8 cellular contexts compared by ENCODE assay signal in genomic region chrX:123764967-123765871, GRCh38. TPM values are rescaled to one million over a fixed set of nuclear protein-coding genes. Genes with fewer than 3 reads are reported as not detected.
DNase-seq lines count a peak whose midpoint lies in the region; ATAC-seq, FAIRE-seq and TF ChIP-seq lines count a peak whose summit lies in the region.

No MANE protein-coding gene starts in this region.

- H3K9me3 ChIP-seq in AG04450 (ENCODE audit: control insufficient read depth, insufficient read depth, low read length): no peaks in the 10 kb centered on the region
- no peaks in the 10 kb centered on the region for H3K9me3 ChIP-seq in WERI-Rb-1 (ENCODE audit: severe bottlenecking)

- H3K4me3 ChIP-seq in AG04450 (ENCODE audit: low read depth, low read length) (peak overlapping the region; percentile 52), WERI-Rb-1 (ENCODE audit: low read depth, low read length) (peak overlapping the region; percentile 41), bronchial epithelial cell (ENCODE audit: low read depth, low read length) (peak overlapping the region; percentile 27)

- H3K36me3 ChIP-seq in WERI-Rb-1 (no peaks in the 10 kb centered on the region), bronchial epithelial cell (ENCODE audit: control insufficient read depth, insufficient read depth, low read length) (no peaks in the 10 kb centered on the region)

- CTCF ChIA-PET in AG04450 (lab: Charles Lee): interaction anchor here (0.6 to 1.7 kb wide), 6 partner anchors 13 to 68 kb away, joined by 3 to 11 read pairs (median 4); partner anchors contain the start of gene THOC2

- POLR2A ChIA-PET in AG04450 (lab: Yijun Ruan, JAX): no interaction called here

- ATAC-seq in GM18909 (IDR thresholded peaks at IDR 0.05; ENCODE audit: poor library complexity, unreplicated experiment): peak; percentile 95
- ATAC-seq in HG03135 (IDR thresholded peaks at IDR 0.05; ENCODE audit: unreplicated experiment): peak; percentile 90

- no peak for TF ChIP-seq CTCF in AG04450 (IDR thresholded peaks at IDR 0.05; ENCODE audit: low read depth, low read length)
- TF ChIP-seq CTCF in WERI-Rb-1 (IDR thresholded peaks at IDR 0.05; ENCODE audit: low read depth, low read length): no peak
- no peak for TF ChIP-seq CTCF in bronchial epithelial cell (IDR thresholded peaks at IDR 0.05; ENCODE audit: insufficient read depth, low read length, severe bottlenecking)

- no peaks in the 10 kb centered on the region for H3K27me3 ChIP-seq in AG04450 (ENCODE audit: control insufficient read depth, insufficient read depth, low read length)
- no peaks in the 10 kb centered on the region for H3K27me3 ChIP-seq in WERI-Rb-1 (ENCODE audit: insufficient read depth, low read depth, severe bottlenecking)
- H3K27me3 ChIP-seq in bronchial epithelial cell (ENCODE audit: control insufficient read depth, insufficient read depth, low read length): no peaks in the 10 kb centered on the region

- no peak for FAIRE-seq in bronchial epithelial cell (lab: Jason Lieb, UNC)

- DNase-seq in AG04450 (ENCODE audit: low read depth, low spot score) (peak; percentile 55), NCI-H2171 treated with DMSO at 0.1 percent for 48 hours (lab: John Stamatoyannopoulos, UW) (peak; percentile 87), WERI-Rb-1 (peak; percentile 91), bronchial epithelial cell (ENCODE audit: low read depth) (peak; percentile 65), inferior parietal cortex (ENCODE audit: extremely low spot score) (peak; percentile 75), smooth muscle cell of the brain vasculature (ENCODE audit: low read depth, low spot score) (peak; percentile 36)

- H3K27ac ChIP-seq in AG04450 (ENCODE audit: low read depth, low read length) (no peak overlapping the region), WERI-Rb-1 (peak overlapping the region; percentile 69)

RNA-seq across cellular contexts. Expression of gene THOC2, which starts 32.4 kb away (rescaled TPM):
- 55.4 and 91.2 TPM in 2 replicates for polyA plus RNA-seq in AG04450 (2011; rRNA removed)
- polyA minus RNA-seq in AG04450 (2011; rRNA and poly(A)+ RNA removed): 23.5 and 51.4 TPM in 2 replicates
- 61.7 and 63.7 TPM in 2 replicates for total RNA-seq in bronchial epithelial cell

Comparison
In these comparisons a context has a peak if more than half of its experiments do, and no peak if none do; other contexts are left out.
1. DNase-seq: peak in every context shown above with its lines; median percentile 91 in WERI-Rb-1; 87 in NCI-H2171 treated with DMSO at 0.1 percent for 48 hours; 75 in inferior parietal cortex; 65 in bronchial epithelial cell; 55 in AG04450; 36 in smooth muscle cell of the brain vasculature.